In the genomic region with DNA sequence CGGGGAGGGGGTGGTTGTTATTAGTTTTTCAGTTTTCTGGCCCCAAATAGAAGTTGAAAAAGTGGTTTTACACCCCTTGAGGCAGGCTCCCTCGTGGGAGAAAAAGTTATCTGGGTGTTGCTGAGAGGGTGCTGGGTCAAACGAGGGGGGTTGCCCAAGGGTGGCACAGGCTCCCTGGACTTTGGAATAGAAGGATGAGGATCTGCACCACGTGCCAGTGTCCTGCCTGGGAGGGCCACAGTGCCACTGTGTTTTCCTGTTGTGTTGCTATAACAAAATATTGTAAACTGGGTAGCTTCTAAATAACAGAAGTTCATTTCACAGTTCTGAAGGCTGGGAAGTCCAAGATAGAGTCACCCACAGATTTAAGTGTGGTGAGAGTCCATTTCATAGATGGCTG, we compare ENCODE assay signal across 4 cellular contexts.
"Had no signal": no experiment of that assay in that cellular context is flagged by ENCODE, and none has a peak within 500 bp of the region (broad histone marks: within the 10 kb centered on the region; RNA-seq: fewer than 3 reads in every experiment).

No MANE protein-coding gene starts in this region.

- H3K9ac ChIP-seq: GM23248 had no signal

- ATAC-seq: GM23338, HCT116 had no signal

- H3K36me3 ChIP-seq: HAP-1 had no signal

- H3K4me2 ChIP-seq: GM23338 had no signal

- H3K4me1 ChIP-seq: HAP-1 had no signal

- H3K27ac ChIP-seq: GM23248 had no signal

- H2AFZ ChIP-seq: GM23248, GM23338 had no signal

- H3K9me3 ChIP-seq: HAP-1 had no signal

- H3K4me3 ChIP-seq: GM23248, GM23338, HAP-1 had no signal
